23 cellular contexts compared by ENCODE assay signal in genomic region chr20:16599257-16599656, GRCh38. TPM values are rescaled to one million over a fixed set of nuclear protein-coding genes. Genes with fewer than 3 reads are reported as not detected.
DNase-seq lines count a peak whose midpoint lies in the region; ATAC-seq lines count a peak whose summit lies in the region.
"Had no signal": no experiment of that assay in that cellular context is flagged by ENCODE, and none has a peak within 500 bp of the region (broad histone marks: within the 10 kb centered on the region; RNA-seq: fewer than 3 reads in every experiment).

No MANE protein-coding gene starts in this region.

- CTCF ChIA-PET in activated CD4-positive, alpha-beta T cell treated with anti-CD3 and anti-CD28 coated beads for 36 hours (lab: Charles Lee), result no interaction called here

- no peaks in the 10 kb centered on the region for H3K36me3 Mint-ChIP-seq in activated CD4-positive, alpha-beta T cell treated with anti-CD3 and anti-CD28 coated beads for 36 hours (ENCODE audit: low read depth)
- H3K36me3 Mint-ChIP-seq in activated T-cell treated with anti-CD3 and anti-CD28 coated beads, Interleukin-2, amount 50 U/mL, for 72 hours (ENCODE audit: insufficient read depth in 2 of 2), result no peaks in the 10 kb centered on the region
- H3K36me3 Mint-ChIP-seq in stimulated activated effector memory CD8-positive, alpha-beta T cell treated with anti-CD3 and anti-CD28 coated beads, Interleukin-12 subunit alpha, Interleukin-12 subunit beta, amount 100 ng/mL, for 72 hours, result no peaks in the 10 kb centered on the region
- H3K36me3 Mint-ChIP-seq: CD8-positive, alpha-beta T cell had no signal

- no peak overlapping the region for H3K4me3 Mint-ChIP-seq in activated CD4-positive, alpha-beta T cell treated with anti-CD3 and anti-CD28 coated beads for 36 hours
- no peak overlapping the region for H3K4me3 Mint-ChIP-seq in activated T-cell treated with anti-CD3 and anti-CD28 coated beads, Interleukin-2, amount 50 U/mL, for 72 hours
- no peak overlapping the region for H3K4me3 Mint-ChIP-seq in stimulated activated effector memory CD8-positive, alpha-beta T cell treated with anti-CD3 and anti-CD28 coated beads, Interleukin-12 subunit alpha, Interleukin-12 subunit beta, amount 100 ng/mL, for 72 hours
- H3K4me3 Mint-ChIP-seq: CD8-positive, alpha-beta T cell had no signal

- POLR2A ChIA-PET in activated CD4-positive, alpha-beta T cell treated with anti-CD3 and anti-CD28 coated beads for 36 hours (lab: Charles Lee), result no interaction called here

- intact Hi-C loops in activated CD4-positive, alpha-beta T cell treated with anti-CD3 and anti-CD28 coated beads for 36 hours (cut with DNase I, micrococcal nuclease), result no loop called here

- no peaks in the 10 kb centered on the region for H3K9me3 Mint-ChIP-seq in activated CD4-positive, alpha-beta T cell treated with anti-CD3 and anti-CD28 coated beads for 36 hours (ENCODE audit: low read depth)
- H3K9me3 Mint-ChIP-seq in activated T-cell treated with anti-CD3 and anti-CD28 coated beads, Interleukin-2, amount 50 U/mL, for 72 hours, result no peaks in the 10 kb centered on the region
- no peaks in the 10 kb centered on the region for H3K9me3 Mint-ChIP-seq in stimulated activated effector memory CD8-positive, alpha-beta T cell treated with anti-CD3 and anti-CD28 coated beads, Interleukin-12 subunit alpha, Interleukin-12 subunit beta, amount 100 ng/mL, for 72 hours
- H3K9me3 Mint-ChIP-seq: CD8-positive, alpha-beta T cell had no signal

- peaks cover 6% of the 10 kb centered on the region for H3K4me1 Mint-ChIP-seq in activated CD4-positive, alpha-beta T cell treated with anti-CD3 and anti-CD28 coated beads for 36 hours
- peaks cover 5% of the 10 kb centered on the region for H3K4me1 Mint-ChIP-seq in activated T-cell treated with anti-CD3 and anti-CD28 coated beads, Interleukin-2, amount 50 U/mL, for 72 hours (ENCODE audit: low read depth)
- no peaks in the 10 kb centered on the region for H3K4me1 Mint-ChIP-seq in stimulated activated effector memory CD8-positive, alpha-beta T cell treated with anti-CD3 and anti-CD28 coated beads, Interleukin-12 subunit alpha, Interleukin-12 subunit beta, amount 100 ng/mL, for 72 hours

- H3K4me3 ChIP-seq in Jurkat, Clone E6-1 (ENCODE audit: low read length), result no peak overlapping the region
- H3K4me3 ChIP-seq: BLaER1 treated with 17β-estradiol and CSF1 and Interleukin-3, amounts not matched to agents 10 nM and 100 nM; Peyer's patch had no signal

- peaks cover 17% of the 10 kb centered on the region for H3K27me3 Mint-ChIP-seq in activated CD4-positive, alpha-beta T cell treated with anti-CD3 and anti-CD28 coated beads for 36 hours
- peaks cover 20% of the 10 kb centered on the region for H3K27me3 Mint-ChIP-seq in activated T-cell treated with anti-CD3 and anti-CD28 coated beads, Interleukin-2, amount 50 U/mL, for 72 hours (ENCODE audit: low read depth)

- ATAC-seq in activated CD4-positive, alpha-beta T cell treated with anti-CD3 and anti-CD28 coated beads for 36 hours, result peak; percentile 98
- ATAC-seq in activated T-cell treated with anti-CD3 and anti-CD28 coated beads, Interleukin-2, amount 50 U/mL, for 72 hours (replicated peaks in 1 of 2), result peak; percentile 75 to 83
- peak; percentile 46 for ATAC-seq in stimulated activated effector memory CD8-positive, alpha-beta T cell treated with anti-CD3 and anti-CD28 coated beads, Interleukin-12 subunit alpha, Interleukin-12 subunit beta, amount 100 ng/mL, for 72 hours
- ATAC-seq: CD8-positive, alpha-beta T cell; HepG2 had no signal

- peak; percentile 56 for DNase-seq in activated CD4-positive, alpha-beta T cell treated with anti-CD3 and anti-CD28 coated beads for 36 hours
- no peak for DNase-seq in activated CD4-positive, alpha-beta T cell treated with anti-CD3 and anti-CD28 coated beads, Interleukin-2, amount 50 U/mL, for 4 hours
- peak in 1 of 2 donors; percentile 4 for DNase-seq in activated T-cell treated with anti-CD3 and anti-CD28 coated beads, Interleukin-2, amount 50 U/mL, for 72 hours
- DNase-seq in activated T-cell treated with anti-CD3 and anti-CD28 coated beads, Interleukin-2, amount 50 U/mL, for 1 hour, result no peak
- peak; percentile 9 for DNase-seq in Jurkat, Clone E6-1 (ENCODE audit: low read depth, low spot score)
- no peak for DNase-seq in stimulated activated effector memory CD8-positive, alpha-beta T cell treated with anti-CD3 and anti-CD28 coated beads, Interleukin-12 subunit alpha, Interleukin-12 subunit beta, amount 100 ng/mL, for 72 hours (ENCODE audit: low spot score in 2 of 2)
- DNase-seq in GF-D8 (lab: John Stamatoyannopoulos, UW), result no peak
- DNase-seq: 8988T; CD8-positive, alpha-beta T cell; GOT3; HCEC 1CT; KBM-7; MM.1S; NCI-H1048; NCI-H1417 treated with DMSO at 0.1 percent for 48 hours; NCI-H187; NCI-H2107; NCI-H345; NCI-H524 treated with DMSO at 0.1 percent for 48 hours; NCI-H82; Peyer's patch had no signal

- no peak overlapping the region for H3K27ac Mint-ChIP-seq in activated CD4-positive, alpha-beta T cell treated with anti-CD3 and anti-CD28 coated beads for 36 hours
- H3K27ac Mint-ChIP-seq in activated T-cell treated with anti-CD3 and anti-CD28 coated beads, Interleukin-2, amount 50 U/mL, for 72 hours, result no peak overlapping the region
- no peak overlapping the region for H3K27ac Mint-ChIP-seq in stimulated activated effector memory CD8-positive, alpha-beta T cell treated with anti-CD3 and anti-CD28 coated beads, Interleukin-12 subunit alpha, Interleukin-12 subunit beta, amount 100 ng/mL, for 72 hours
- H3K27ac Mint-ChIP-seq: CD8-positive, alpha-beta T cell had no signal

RNA-seq across cellular contexts. Expression of gene KIF16B, which starts 26.0 kb away (rescaled TPM):
- 1 to 10 TPM; 7.5 to 8.7 TPM for total RNA-seq in activated CD4-positive, alpha-beta T cell treated with anti-CD3 and anti-CD28 coated beads for 36 hours
- 1 to 10 TPM; 6.0 to 7.3 TPM for total RNA-seq in activated T-cell treated with anti-CD3 and anti-CD28 coated beads, Interleukin-2, amount 50 U/mL, for 72 hours
- polyA plus RNA-seq in Jurkat, Clone E6-1 (2012; ENCODE audit: insufficient read depth, insufficient read length), result 4.4 TPM

Comparison
In these comparisons a context has a peak if more than half of its experiments do, and no peak if none do; other contexts are left out.
1. DNase-seq: peak in activated CD4-positive, alpha-beta T cell treated with anti-CD3 and anti-CD28 coated beads for 36 hours (single experiment) and Jurkat, Clone E6-1 (single experiment); none in activated CD4-positive, alpha-beta T cell treated with anti-CD3 and anti-CD28 coated beads, Interleukin-2, amount 50 U/mL, for 4 hours (0 of 2), activated T-cell treated with anti-CD3 and anti-CD28 coated beads, Interleukin-2, amount 50 U/mL, for 1 hour (single experiment), stimulated activated effector memory CD8-positive, alpha-beta T cell treated with anti-CD3 and anti-CD28 coated beads, Interleukin-12 subunit alpha, Interleukin-12 subunit beta, amount 100 ng/mL, for 72 hours (0 of 2) and GF-D8 (single experiment).
2. ATAC-seq: peak in every context shown above with its lines; median percentile 98 in activated CD4-positive, alpha-beta T cell treated with anti-CD3 and anti-CD28 coated beads for 36 hours; 79 in activated T-cell treated with anti-CD3 and anti-CD28 coated beads, Interleukin-2, amount 50 U/mL, for 72 hours; 46 in stimulated activated effector memory CD8-positive, alpha-beta T cell treated with anti-CD3 and anti-CD28 coated beads, Interleukin-12 subunit alpha, Interleukin-12 subunit beta, amount 100 ng/mL, for 72 hours.